ENCODE assay signal across 1 cellular context in the genomic region with DNA sequence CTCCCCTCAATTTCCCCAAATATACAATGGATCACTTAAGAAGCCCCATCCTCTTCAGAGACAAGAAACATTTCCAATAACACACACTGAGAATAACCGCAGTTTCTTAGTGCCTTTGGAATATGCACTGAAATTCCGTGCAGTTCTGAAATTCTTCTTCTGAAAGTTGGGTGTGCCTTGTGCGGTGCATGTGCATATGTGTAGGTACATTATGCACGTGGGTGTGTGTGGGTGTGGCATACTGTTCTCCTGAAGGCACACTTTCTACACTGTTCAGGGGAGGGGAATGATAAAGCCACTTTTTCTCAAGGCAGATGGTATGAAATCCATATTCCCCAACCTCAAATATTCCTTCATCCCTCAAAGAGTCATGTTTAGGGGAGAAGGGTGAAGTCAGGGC.
TF ChIP-seq lines count a peak whose summit lies in the region.

No MANE protein-coding gene starts in this region.

TF ChIP-seq in K562, 482 proteins besides CTCF, POLR2A, EP300 and RAD21 (continued from another document):
- TF ChIP-seq, protein P1, sequence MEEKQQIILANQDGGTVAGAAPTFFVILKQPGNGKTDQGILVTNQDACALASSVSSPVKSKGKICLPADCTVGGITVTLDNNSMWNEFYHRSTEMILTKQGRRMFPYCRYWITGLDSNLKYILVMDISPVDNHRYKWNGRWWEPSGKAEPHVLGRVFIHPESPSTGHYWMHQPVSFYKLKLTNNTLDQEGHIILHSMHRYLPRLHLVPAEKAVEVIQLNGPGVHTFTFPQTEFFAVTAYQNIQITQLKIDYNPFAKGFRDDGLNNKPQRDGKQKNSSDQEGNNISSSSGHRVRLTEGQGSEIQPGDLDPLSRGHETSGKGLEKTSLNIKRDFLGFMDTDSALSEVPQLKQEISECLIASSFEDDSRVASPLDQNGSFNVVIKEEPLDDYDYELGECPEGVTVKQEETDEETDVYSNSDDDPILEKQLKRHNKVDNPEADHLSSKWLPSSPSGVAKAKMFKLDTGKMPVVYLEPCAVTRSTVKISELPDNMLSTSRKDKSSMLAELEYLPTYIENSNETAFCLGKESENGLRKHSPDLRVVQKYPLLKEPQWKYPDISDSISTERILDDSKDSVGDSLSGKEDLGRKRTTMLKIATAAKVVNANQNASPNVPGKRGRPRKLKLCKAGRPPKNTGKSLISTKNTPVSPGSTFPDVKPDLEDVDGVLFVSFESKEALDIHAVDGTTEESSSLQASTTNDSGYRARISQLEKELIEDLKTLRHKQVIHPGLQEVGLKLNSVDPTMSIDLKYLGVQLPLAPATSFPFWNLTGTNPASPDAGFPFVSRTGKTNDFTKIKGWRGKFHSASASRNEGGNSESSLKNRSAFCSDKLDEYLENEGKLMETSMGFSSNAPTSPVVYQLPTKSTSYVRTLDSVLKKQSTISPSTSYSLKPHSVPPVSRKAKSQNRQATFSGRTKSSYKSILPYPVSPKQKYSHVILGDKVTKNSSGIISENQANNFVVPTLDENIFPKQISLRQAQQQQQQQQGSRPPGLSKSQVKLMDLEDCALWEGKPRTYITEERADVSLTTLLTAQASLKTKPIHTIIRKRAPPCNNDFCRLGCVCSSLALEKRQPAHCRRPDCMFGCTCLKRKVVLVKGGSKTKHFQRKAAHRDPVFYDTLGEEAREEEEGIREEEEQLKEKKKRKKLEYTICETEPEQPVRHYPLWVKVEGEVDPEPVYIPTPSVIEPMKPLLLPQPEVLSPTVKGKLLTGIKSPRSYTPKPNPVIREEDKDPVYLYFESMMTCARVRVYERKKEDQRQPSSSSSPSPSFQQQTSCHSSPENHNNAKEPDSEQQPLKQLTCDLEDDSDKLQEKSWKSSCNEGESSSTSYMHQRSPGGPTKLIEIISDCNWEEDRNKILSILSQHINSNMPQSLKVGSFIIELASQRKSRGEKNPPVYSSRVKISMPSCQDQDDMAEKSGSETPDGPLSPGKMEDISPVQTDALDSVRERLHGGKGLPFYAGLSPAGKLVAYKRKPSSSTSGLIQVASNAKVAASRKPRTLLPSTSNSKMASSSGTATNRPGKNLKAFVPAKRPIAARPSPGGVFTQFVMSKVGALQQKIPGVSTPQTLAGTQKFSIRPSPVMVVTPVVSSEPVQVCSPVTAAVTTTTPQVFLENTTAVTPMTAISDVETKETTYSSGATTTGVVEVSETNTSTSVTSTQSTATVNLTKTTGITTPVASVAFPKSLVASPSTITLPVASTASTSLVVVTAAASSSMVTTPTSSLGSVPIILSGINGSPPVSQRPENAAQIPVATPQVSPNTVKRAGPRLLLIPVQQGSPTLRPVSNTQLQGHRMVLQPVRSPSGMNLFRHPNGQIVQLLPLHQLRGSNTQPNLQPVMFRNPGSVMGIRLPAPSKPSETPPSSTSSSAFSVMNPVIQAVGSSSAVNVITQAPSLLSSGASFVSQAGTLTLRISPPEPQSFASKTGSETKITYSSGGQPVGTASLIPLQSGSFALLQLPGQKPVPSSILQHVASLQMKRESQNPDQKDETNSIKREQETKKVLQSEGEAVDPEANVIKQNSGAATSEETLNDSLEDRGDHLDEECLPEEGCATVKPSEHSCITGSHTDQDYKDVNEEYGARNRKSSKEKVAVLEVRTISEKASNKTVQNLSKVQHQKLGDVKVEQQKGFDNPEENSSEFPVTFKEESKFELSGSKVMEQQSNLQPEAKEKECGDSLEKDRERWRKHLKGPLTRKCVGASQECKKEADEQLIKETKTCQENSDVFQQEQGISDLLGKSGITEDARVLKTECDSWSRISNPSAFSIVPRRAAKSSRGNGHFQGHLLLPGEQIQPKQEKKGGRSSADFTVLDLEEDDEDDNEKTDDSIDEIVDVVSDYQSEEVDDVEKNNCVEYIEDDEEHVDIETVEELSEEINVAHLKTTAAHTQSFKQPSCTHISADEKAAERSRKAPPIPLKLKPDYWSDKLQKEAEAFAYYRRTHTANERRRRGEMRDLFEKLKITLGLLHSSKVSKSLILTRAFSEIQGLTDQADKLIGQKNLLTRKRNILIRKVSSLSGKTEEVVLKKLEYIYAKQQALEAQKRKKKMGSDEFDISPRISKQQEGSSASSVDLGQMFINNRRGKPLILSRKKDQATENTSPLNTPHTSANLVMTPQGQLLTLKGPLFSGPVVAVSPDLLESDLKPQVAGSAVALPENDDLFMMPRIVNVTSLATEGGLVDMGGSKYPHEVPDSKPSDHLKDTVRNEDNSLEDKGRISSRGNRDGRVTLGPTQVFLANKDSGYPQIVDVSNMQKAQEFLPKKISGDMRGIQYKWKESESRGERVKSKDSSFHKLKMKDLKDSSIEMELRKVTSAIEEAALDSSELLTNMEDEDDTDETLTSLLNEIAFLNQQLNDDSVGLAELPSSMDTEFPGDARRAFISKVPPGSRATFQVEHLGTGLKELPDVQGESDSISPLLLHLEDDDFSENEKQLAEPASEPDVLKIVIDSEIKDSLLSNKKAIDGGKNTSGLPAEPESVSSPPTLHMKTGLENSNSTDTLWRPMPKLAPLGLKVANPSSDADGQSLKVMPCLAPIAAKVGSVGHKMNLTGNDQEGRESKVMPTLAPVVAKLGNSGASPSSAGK (IDR thresholded peaks at IDR 0.05): peak; percentile 69
- TF ChIP-seq, protein P2, sequence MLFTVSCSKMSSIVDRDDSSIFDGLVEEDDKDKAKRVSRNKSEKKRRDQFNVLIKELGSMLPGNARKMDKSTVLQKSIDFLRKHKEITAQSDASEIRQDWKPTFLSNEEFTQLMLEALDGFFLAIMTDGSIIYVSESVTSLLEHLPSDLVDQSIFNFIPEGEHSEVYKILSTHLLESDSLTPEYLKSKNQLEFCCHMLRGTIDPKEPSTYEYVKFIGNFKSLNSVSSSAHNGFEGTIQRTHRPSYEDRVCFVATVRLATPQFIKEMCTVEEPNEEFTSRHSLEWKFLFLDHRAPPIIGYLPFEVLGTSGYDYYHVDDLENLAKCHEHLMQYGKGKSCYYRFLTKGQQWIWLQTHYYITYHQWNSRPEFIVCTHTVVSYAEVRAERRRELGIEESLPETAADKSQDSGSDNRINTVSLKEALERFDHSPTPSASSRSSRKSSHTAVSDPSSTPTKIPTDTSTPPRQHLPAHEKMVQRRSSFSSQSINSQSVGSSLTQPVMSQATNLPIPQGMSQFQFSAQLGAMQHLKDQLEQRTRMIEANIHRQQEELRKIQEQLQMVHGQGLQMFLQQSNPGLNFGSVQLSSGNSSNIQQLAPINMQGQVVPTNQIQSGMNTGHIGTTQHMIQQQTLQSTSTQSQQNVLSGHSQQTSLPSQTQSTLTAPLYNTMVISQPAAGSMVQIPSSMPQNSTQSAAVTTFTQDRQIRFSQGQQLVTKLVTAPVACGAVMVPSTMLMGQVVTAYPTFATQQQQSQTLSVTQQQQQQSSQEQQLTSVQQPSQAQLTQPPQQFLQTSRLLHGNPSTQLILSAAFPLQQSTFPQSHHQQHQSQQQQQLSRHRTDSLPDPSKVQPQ (CRISPR knock-in tag; IDR thresholded peaks at IDR 0.05; ENCODE audit: borderline replicate concordance): no peak
- TF ChIP-seq SPI1 (IDR thresholded peaks at IDR 0.05; ENCODE audit: borderline replicate concordance, low read depth, low read length) (no peak), ARID1B (IDR thresholded peaks at IDR 0.05) (no peak), HDAC1 (IDR thresholded peaks at IDR 0.05) (peak in 1 of 2 experiments; percentile 50; a peak in 1 of 4 replicates), ZNF589 (CRISPR knock-in tag; IDR thresholded peaks at IDR 0.05; ENCODE audit: low read depth) (no peak), GATA2 (CRISPR knock-in tag; IDR thresholded peaks at IDR 0.05) (no peak)
